In the genomic region with DNA sequence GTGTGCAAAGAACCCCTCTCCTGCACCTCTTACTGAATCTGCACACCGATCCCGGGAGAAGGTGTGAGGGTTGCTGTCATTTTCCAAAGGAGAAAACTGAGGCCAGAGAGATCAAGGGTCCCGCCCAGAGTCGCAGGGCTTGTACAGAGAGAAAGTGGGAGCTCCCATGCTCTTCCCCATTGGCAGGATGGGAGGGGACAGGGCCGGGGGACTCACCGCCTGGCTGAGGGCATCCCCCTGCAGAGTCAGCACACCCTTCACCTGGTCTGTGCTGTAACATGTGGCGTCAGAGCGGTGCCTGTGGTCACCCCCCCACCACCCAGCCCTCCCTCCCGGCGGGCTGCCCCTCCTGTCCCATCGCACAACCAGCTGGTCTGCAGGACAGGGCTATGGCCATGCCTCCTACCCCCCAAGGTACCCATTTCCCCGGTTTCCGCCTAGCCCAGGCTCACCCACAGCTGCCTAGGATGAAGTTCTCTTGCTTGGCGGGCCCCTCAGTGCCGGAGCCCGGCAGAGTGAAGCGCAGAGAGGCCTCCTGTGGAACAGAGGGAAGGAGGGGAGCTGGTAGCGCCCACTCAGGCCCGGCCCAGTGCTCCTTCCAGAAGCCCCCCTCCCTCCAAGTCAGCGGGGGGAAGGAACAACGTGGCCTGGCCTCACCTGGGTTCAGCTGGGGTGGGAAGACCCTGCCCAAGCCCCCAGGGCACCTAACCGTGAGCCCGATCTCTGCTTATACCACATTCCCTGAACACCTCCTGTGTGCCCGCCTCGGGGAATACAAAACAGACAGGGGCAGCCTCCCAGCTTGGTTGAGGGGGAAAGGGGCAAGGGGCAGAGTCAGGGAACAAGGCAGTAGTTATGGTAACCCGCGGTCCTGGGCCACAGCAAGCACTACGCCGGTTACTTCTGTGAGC, we compare ENCODE assay signal across 9 cellular contexts. TPM values are rescaled to one million over a fixed set of nuclear protein-coding genes. Genes with fewer than 3 reads are reported as not detected.
DNase-seq lines count a peak whose midpoint lies in the region; ATAC-seq, FAIRE-seq and TF ChIP-seq lines count a peak whose summit lies in the region.
"Had no signal": no experiment of that assay in that cellular context is flagged by ENCODE, and none has a peak within 500 bp of the region (broad histone marks: within the 10 kb centered on the region; RNA-seq: fewer than 3 reads in every experiment).

No MANE protein-coding gene starts in this region.

- H3K36me3 ChIP-seq in heart left ventricle, result peaks cover 0 to 54% (median 41%) of the 10 kb centered on the region in 9 donors
- peaks cover 11% of the 10 kb centered on the region for H3K36me3 ChIP-seq in bronchial epithelial cell (ENCODE audit: control insufficient read depth, insufficient read depth, low read length)
- H3K36me3 ChIP-seq in mesodermal cell (ENCODE audit: control insufficient read depth, insufficient read depth, low read length), result peaks cover 30% of the 10 kb centered on the region

- FAIRE-seq in bronchial epithelial cell (lab: Jason Lieb, UNC), result no peak

- DNase-seq in heart left ventricle, result peak in 2 of 5 donors; percentile 19 to 24
- no peak for DNase-seq in left ventricle myocardium superior
- no peak for DNase-seq in bronchial epithelial cell (ENCODE audit: low read depth)
- no peak for DNase-seq in LoVo (ENCODE audit: low spot score)
- no peak for DNase-seq in NCI-H748 treated with DMSO at 0.1 percent for 48 hours (lab: John Stamatoyannopoulos, UW)

- intact Hi-C loops in heart left ventricle (cut with DNase I), result loop anchor here in 6 of 10 donors (1.0 to 10.0 kb wide), 7 partner anchors 31 to 156 kb away; a partner anchor contains a TSS
- intact Hi-C loops in left ventricle myocardium superior (cut with micrococcal nuclease), result no loop called here

- TF ChIP-seq POLR2A in heart left ventricle (IDR thresholded peaks at IDR 0.05), result no peak

- no peaks in the 10 kb centered on the region for H3K27me3 ChIP-seq in heart left ventricle
- H3K27me3 ChIP-seq in bronchial epithelial cell (ENCODE audit: control insufficient read depth, insufficient read depth, low read length), result no peaks in the 10 kb centered on the region

- H3K4me3 ChIP-seq in heart left ventricle, result peak overlapping the region; percentile 68 to 96 (median 86)
- H3K4me3 ChIP-seq in bronchial epithelial cell (ENCODE audit: low read depth, low read length), result peak overlapping the region; percentile 69
- H3K4me3 ChIP-seq in mesodermal cell (ENCODE audit: extremely low read depth, insufficient read depth, low read length, poor library complexity, severe bottlenecking), result peak overlapping the region; percentile 68

- WGBS in heart left ventricle, 4 donors, result 51 to 62% (median 56%) methylated on average over 21 to 29 of the region's 29 CpGs
- WGBS in mesodermal cell (ENCODE audit: insufficient coverage in 2 of 2), 2 experiments, result 58 to 60% methylated on average over 14 to 15 of the region's 29 CpGs

- H3K9me3 ChIP-seq in heart left ventricle (no peaks in the 10 kb centered on the region), mesodermal cell (ENCODE audit: control insufficient read depth, low read length) (no peaks in the 10 kb centered on the region)

- H3K4me1 ChIP-seq in heart left ventricle, result peaks cover 0 to 50% (median 25%) of the 10 kb centered on the region in 12 donors
- peaks cover 23% of the 10 kb centered on the region for H3K4me1 ChIP-seq in mesodermal cell (ENCODE audit: control insufficient read depth, insufficient read depth, low read length, poor library complexity, severe bottlenecking)

- no peak for TF ChIP-seq CTCF in heart left ventricle (IDR thresholded peaks at IDR 0.05)
- TF ChIP-seq CTCF in bronchial epithelial cell (IDR thresholded peaks at IDR 0.05; ENCODE audit: insufficient read depth, low read length, severe bottlenecking), result no peak

- peak overlapping the region; percentile 18 to 96 (median 90) for H3K27ac ChIP-seq in heart left ventricle
- H3K27ac ChIP-seq in mesodermal cell (ENCODE audit: low read depth, low read length, severe bottlenecking), result no peak overlapping the region

- ATAC-seq in heart left ventricle, result no peak
- ATAC-seq in left ventricle myocardium superior, result no peak
- ATAC-seq in HG03571 (IDR thresholded peaks at IDR 0.05; ENCODE audit: unreplicated experiment), result no peak
- ATAC-seq in GM21717 (IDR thresholded peaks at IDR 0.05; ENCODE audit: unreplicated experiment), result no peak

RNA-seq across cellular contexts. Expression of a gene that starts 1.1 kb away (rescaled TPM):
- total RNA-seq in heart left ventricle (100 to 1,000 TPM in 4 of 9 donors, 10 to 100 TPM in 5; 58.4 to 167 (median 95.0) TPM), left ventricle myocardium superior (134 TPM), bronchial epithelial cell (16.1 and 19.8 TPM in 2 replicates)
- polyA plus RNA-seq in heart left ventricle, result 100 to 1,000 TPM in 1 of 2 donors, 10 to 100 TPM in 1; 43.4 to 134 TPM
- polyA plus RNA-seq in mesodermal cell (2013, experiment 1 of 2), result 21.3 TPM
- polyA plus RNA-seq in mesodermal cell (2013, experiment 2 of 2), result 19.6 TPM

RNA-seq across cellular contexts. Expression of a gene that starts 6.1 kb away (rescaled TPM):
- total RNA-seq in heart left ventricle, result not detected
- polyA plus RNA-seq in heart left ventricle, result not detected
- total RNA-seq in left ventricle myocardium superior, result not detected
- 0.79 and 9.0 TPM in 2 replicates for total RNA-seq in bronchial epithelial cell
- polyA plus RNA-seq in mesodermal cell (2013, experiment 1 of 2), result not detected
- not detected for polyA plus RNA-seq in mesodermal cell (2013, experiment 2 of 2)
- total RNA-seq: activated CD8-positive, alpha-beta memory T cell treated with anti-CD3 and anti-CD28 coated beads for 36 hours had no signal

RNA-seq across cellular contexts. Expression of a gene that starts 13.2 kb away (rescaled TPM):
- under 1 TPM in 1 of 9 donors, not detected in 8; 0.32 TPM for total RNA-seq in heart left ventricle
- not detected for polyA plus RNA-seq in heart left ventricle
- total RNA-seq in left ventricle myocardium superior, result not detected
- not detected in 2 replicates for total RNA-seq in bronchial epithelial cell
- not detected for polyA plus RNA-seq in mesodermal cell (2013, experiment 1 of 2)
- polyA plus RNA-seq in mesodermal cell (2013, experiment 2 of 2), result not detected
- total RNA-seq: activated CD8-positive, alpha-beta memory T cell treated with anti-CD3 and anti-CD28 coated beads for 36 hours had no signal

RNA-seq across cellular contexts. Expression of a gene that starts 34.3 kb away (rescaled TPM):
- total RNA-seq in heart left ventricle (10 to 100 TPM in 1 of 9 donors, 1 to 10 TPM in 8; 4.8 to 11.6 (median 6.5) TPM), left ventricle myocardium superior (8.4 TPM), bronchial epithelial cell (5.8 TPM in 2 replicates)
- polyA plus RNA-seq in heart left ventricle, result 1 to 10 TPM; 5.7 to 7.1 TPM
- polyA plus RNA-seq in mesodermal cell (2013, experiment 1 of 2), result 7.6 TPM
- polyA plus RNA-seq in mesodermal cell (2013, experiment 2 of 2), result 7.0 TPM

RNA-seq across cellular contexts. Expression of a gene that starts 45.8 kb away (rescaled TPM):
- total RNA-seq in heart left ventricle (10 to 100 TPM; 54.3 to 96.6 (median 75.8) TPM), left ventricle myocardium superior (102 TPM), bronchial epithelial cell (31.1 and 35.5 TPM in 2 replicates)
- polyA plus RNA-seq in heart left ventricle, result 10 to 100 TPM; 51.3 to 67.2 TPM
- 57.4 TPM for polyA plus RNA-seq in mesodermal cell (2013, experiment 1 of 2)
- polyA plus RNA-seq in mesodermal cell (2013, experiment 2 of 2), result 56.1 TPM
